9 cellular contexts compared by ENCODE assay signal in genomic region chr2:126645211-126645618, GRCh38. TPM values are rescaled to one million over a fixed set of nuclear protein-coding genes. Genes with fewer than 3 reads are reported as not detected.
A peak's percentile ranks its signal among the peaks of the same experiment; 100 is the strongest.
DNase-seq lines count a peak whose midpoint lies in the region; ATAC-seq and TF ChIP-seq lines count a peak whose summit lies in the region.
"Had no signal": no experiment of that assay in that cellular context is flagged by ENCODE, and none has a peak within 500 bp of the region (broad histone marks: within the 10 kb centered on the region; RNA-seq: fewer than 3 reads in every experiment).

No MANE protein-coding gene starts in this region.

- no peaks in the 10 kb centered on the region for H3K36me3 Mint-ChIP-seq in type B pancreatic cell
- H3K36me3 Mint-ChIP-seq: activated naive CD8-positive, alpha-beta T cell treated with anti-CD3 and anti-CD28 coated beads, Interleukin-2, amount 10 ng/mL, durations not matched to agents 7 days and 5 days had no signal

- intact Hi-C loops in left colon (cut with DNase I, micrococcal nuclease), result no loop called here

- H3K9me3 Mint-ChIP-seq in type B pancreatic cell, result peaks cover 5% of the 10 kb centered on the region

- DNase-seq in type B pancreatic cell (ENCODE audit: extremely low spot score, unreplicated experiment) (peak; percentile 16), foreskin keratinocyte (no peak), left colon (no peak)
- no peak for DNase-seq in activated CD8-positive, alpha-beta memory T cell treated with anti-CD3 and anti-CD28 coated beads for 24 hours
- DNase-seq: activated naive CD8-positive, alpha-beta T cell treated with anti-CD3 and anti-CD28 coated beads, Interleukin-2, amount 10 ng/mL, durations not matched to agents 7 days and 5 days; WERI-Rb-1 had no signal

- no peaks in the 10 kb centered on the region for H3K4me1 Mint-ChIP-seq in type B pancreatic cell (ENCODE audit: unreplicated experiment)

- H3K27ac ChIP-seq in foreskin keratinocyte, result no peak overlapping the region
- H3K27ac ChIP-seq: WERI-Rb-1 had no signal

- TF ChIP-seq CTCF in type B pancreatic cell (conservative IDR thresholded peaks at IDR 0.05), result no peak
- no peak for TF ChIP-seq CTCF in foreskin keratinocyte (conservative IDR thresholded peaks at IDR 0.05)

- ATAC-seq in GM19372 (IDR thresholded peaks at IDR 0.05; ENCODE audit: low read depth, unreplicated experiment) (peak; percentile 50), HG02798 (IDR thresholded peaks at IDR 0.05; ENCODE audit: poor library complexity, unreplicated experiment) (peak; percentile 56), HG03558 (IDR thresholded peaks at IDR 0.05; ENCODE audit: extremely low read depth, unreplicated experiment) (peak; percentile 40), foreskin keratinocyte (no peak), left colon (no peak)

- no peak overlapping the region for H3K27ac Mint-ChIP-seq in type B pancreatic cell
- H3K27ac Mint-ChIP-seq: activated naive CD8-positive, alpha-beta T cell treated with anti-CD3 and anti-CD28 coated beads, Interleukin-2, amount 10 ng/mL, durations not matched to agents 7 days and 5 days had no signal

- H3K27me3 Mint-ChIP-seq in type B pancreatic cell, result peaks cover 17% of the 10 kb centered on the region

- no peaks in the 10 kb centered on the region for H3K4me1 ChIP-seq in foreskin keratinocyte

- H3K27me3 ChIP-seq in foreskin keratinocyte, result no peaks in the 10 kb centered on the region

- H3K4me3 Mint-ChIP-seq in type B pancreatic cell, result no peak overlapping the region
- H3K4me3 Mint-ChIP-seq: activated naive CD8-positive, alpha-beta T cell treated with anti-CD3 and anti-CD28 coated beads, Interleukin-2, amount 10 ng/mL, durations not matched to agents 7 days and 5 days had no signal

RNA-seq across cellular contexts. Expression of gene GYPC, which starts 10.7 kb away (rescaled TPM):
- total RNA-seq in type B pancreatic cell (ENCODE audit: low replicate concordance) (13.3 and 45.5 TPM in 2 replicates), foreskin keratinocyte (not detected in 2 replicates), left colon (10 to 100 TPM in 1 of 2 donors, 1 to 10 TPM in 1; 7.2 to 20.5 TPM)
- 0.03 TPM in 1 of 2 replicates, not detected in the other for polyA plus RNA-seq in foreskin keratinocyte

Comparison
In these comparisons a context has a peak if more than half of its experiments do, and no peak if none do; other contexts are left out.
1. ATAC-seq: peak in GM19372 (single experiment), HG02798 (single experiment) and HG03558 (single experiment); none in foreskin keratinocyte (single experiment) and left colon (single experiment).